26 cellular contexts compared by ENCODE assay signal in the genomic region with DNA sequence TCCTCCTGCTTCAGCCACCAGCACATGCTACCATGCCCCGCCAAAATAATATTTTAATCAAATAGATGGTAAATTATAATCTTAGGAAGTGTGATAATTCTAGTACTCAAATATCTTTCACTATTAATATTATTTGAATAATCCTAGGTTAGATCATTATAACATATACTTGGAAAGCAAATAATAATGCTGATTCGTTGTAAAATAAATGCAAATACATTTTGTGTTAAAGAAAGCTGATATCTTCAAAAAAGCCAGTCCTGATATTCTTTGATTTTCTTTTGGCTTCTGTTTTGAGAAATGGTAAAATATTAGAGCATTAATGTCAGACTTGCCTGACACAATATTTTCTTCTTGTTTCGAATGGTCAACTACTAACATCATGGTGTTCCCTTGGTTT.
"Had no signal": no experiment of that assay in that cellular context is flagged by ENCODE, and none has a peak within 500 bp of the region (broad histone marks: within the 10 kb centered on the region; RNA-seq: fewer than 3 reads in every experiment).

No MANE protein-coding gene starts in this region.

- DNase-seq: stimulated activated CD4-positive, alpha-beta T cell treated with anti-CD3 and anti-CD28 coated beads, Interleukin-2, amount 100 ng/mL, for 48 hours; stimulated activated CD4-positive, alpha-beta T cell treated with anti-CD3 and anti-CD28 coated beads, Interleukin-4, amount 100 ng/mL, for 1 hour; stimulated activated CD4-positive, alpha-beta T cell treated with anti-CD3 and anti-CD28 coated beads, Interleukin-4, amount 100 ng/mL, for 24 hours; stimulated activated CD4-positive, alpha-beta T cell treated with anti-CD3 and anti-CD28 coated beads, Interleukin-4, amount 100 ng/mL, for 4 hours; stimulated activated CD8-positive, alpha-beta memory T cell treated with anti-CD3 and anti-CD28 coated beads, Interleukin-4, amount 100 ng/mL, for 48 hours; stimulated activated naive B cell treated with anti-CD40 and anti-IgM and Interleukin-4, amounts not matched to agents 10 μg/mL and 1 μg/mL and 100 μg/mL, for 72 hours; stimulated activated naive CD4-positive, alpha-beta T cell; stimulated activated naive CD4-positive, alpha-beta T cell treated with Interleukin-2 at 50 U/mL for 16 hours; stimulated activated naive CD8-positive, alpha-beta T cell treated with anti-CD3 and anti-CD28 coated beads, Interleukin-15, amount 100 ng/mL, for 72 hours; stimulated activated naive CD8-positive, alpha-beta T cell treated with anti-CD3 and anti-CD28 coated beads, Interleukin-15, Interleukin-2, amounts not matched to agents 100 U/mL and 50 U/mL, for 24 hours; stomach; substantia nigra; testis; thyroid gland; tibial artery; transverse colon; trophoblast cell; upper lobe of left lung; upper lobe of right lung; uterus had no signal

- H3K27ac ChIP-seq: stomach, suprapubic skin, testis, thoracic aorta, thyroid gland, tibial artery, tibial nerve, transverse colon, upper lobe of left lung, upper lobe of right lung, uterus, vagina had no signal

- H3K9me3 ChIP-seq: stomach, suprapubic skin, testis, thoracic aorta, thyroid gland, tibial artery, tibial nerve, transverse colon, upper lobe of left lung, upper lobe of right lung, uterus, vagina had no signal

- H3K4me3 ChIP-seq: stomach, suprapubic skin, testis, thoracic aorta, thyroid gland, tibial artery, tibial nerve, transverse colon, upper lobe of left lung, upper lobe of right lung, uterus, vagina had no signal

- ATAC-seq: stimulated activated effector memory CD8-positive, alpha-beta T cell treated with anti-CD3 and anti-CD28 coated beads, Interleukin-12 subunit alpha, Interleukin-12 subunit beta, amount 100 ng/mL, for 72 hours; stimulated activated memory B cell treated with anti-CD40 and anti-IgM and Interleukin-4, amounts not matched to agents 10 μg/mL and 1 μg/mL and 100 μg/mL, for 72 hours; stimulated activated naive B cell treated with anti-CD40 and anti-IgM and Interleukin-4, amounts not matched to agents 10 μg/mL and 1 μg/mL and 100 μg/mL, for 72 hours; stimulated activated naive CD8-positive, alpha-beta T cell treated with anti-CD3 and anti-CD28 coated beads, Interleukin-15, amount 100 ng/mL, for 72 hours; stimulated activated naive CD8-positive, alpha-beta T cell treated with anti-CD3 and anti-CD28 coated beads, Interleukin-15, Interleukin-2, amounts not matched to agents 100 U/mL and 50 U/mL, for 24 hours; upper lobe of right lung had no signal

- H3K4me1 ChIP-seq: stomach, suprapubic skin, testis, thyroid gland, tibial artery, tibial nerve, transverse colon, upper lobe of left lung, upper lobe of right lung, vagina had no signal

- H3K27me3 ChIP-seq: stomach, suprapubic skin, testis, thyroid gland, tibial artery, tibial nerve, transverse colon, upper lobe of left lung, upper lobe of right lung, uterus, vagina had no signal

- H3K36me3 ChIP-seq: stomach, suprapubic skin, thoracic aorta, thyroid gland, tibial artery, tibial nerve, transverse colon, upper lobe of left lung, upper lobe of right lung, uterus, vagina had no signal
